Comparison of ENCODE assay signal across 12 cellular contexts in genomic region chrX:5681159-5681558, GRCh38.
A peak's percentile ranks its signal among the peaks of the same experiment; 100 is the strongest.
DNase-seq lines count a peak whose midpoint lies in the region; ATAC-seq, FAIRE-seq and TF ChIP-seq lines count a peak whose summit lies in the region.
"Had no signal": no experiment of that assay in that cellular context is flagged by ENCODE, and none has a peak within 500 bp of the region (broad histone marks: within the 10 kb centered on the region; RNA-seq: fewer than 3 reads in every experiment).

No MANE protein-coding gene starts in this region.

- DNase-seq in GM12891 (ENCODE audit: insufficient read length, low spot score) (no peak), SK-MEL-5 (ENCODE audit: low read depth, low spot score) (peak; percentile 41), left kidney (ENCODE audit: low read depth, low spot score) (peak; percentile 21), DMS79 (lab: John Stamatoyannopoulos, UW) (no peak)
- DNase-seq in activated effector memory CD4-positive, alpha-beta T cell treated with Interleukin-2 at 50 U/mL for 16 hours, result no peak
- no peak for DNase-seq in activated T-cell treated with anti-CD3 and anti-CD28 coated beads, Interleukin-2, amount 50 U/mL, for 1 hour
- DNase-seq: activated T-cell treated with anti-CD3 and anti-CD28 coated beads for 4 hours; SIG-M5; stimulated activated naive CD8-positive, alpha-beta T cell treated with anti-CD3 and anti-CD28 coated beads, Interleukin-15, Interleukin-2, amounts not matched to agents 100 U/mL and 50 U/mL, for 24 hours had no signal

- peak; percentile 49 for ATAC-seq in HG02798 (IDR thresholded peaks at IDR 0.05; ENCODE audit: poor library complexity, unreplicated experiment)
- ATAC-seq in HG03097 (IDR thresholded peaks at IDR 0.05; ENCODE audit: low FRiP score, unreplicated experiment), result no peak
- ATAC-seq: sciatic nerve; stimulated activated naive CD8-positive, alpha-beta T cell treated with anti-CD3 and anti-CD28 coated beads, Interleukin-15, Interleukin-2, amounts not matched to agents 100 U/mL and 50 U/mL, for 24 hours had no signal

- peak; percentile 63 for FAIRE-seq in GM12891 (lab: Jason Lieb, UNC)

- in situ Hi-C loops in SK-MEL-5 (cut with HindIII; ENCODE audit: low pct_unique_long_range_greater_than_20kb, low sequenced_read_pairs), result no loop called here

- TF ChIP-seq POLR2A in GM12891 (IDR thresholded peaks at IDR 0.05; ENCODE audit: low read depth, low read length), result no peak

TF ChIP-seq in GM12891, 5 proteins besides CTCF, POLR2A, EP300 and RAD21:
- TF ChIP-seq TAF1 (IDR thresholded peaks at IDR 0.05; ENCODE audit: low read depth, low read length) (no peak), POU2F2 (IDR thresholded peaks at IDR 0.05; ENCODE audit: low read depth, low read length) (no peak), PAX5 (IDR thresholded peaks at IDR 0.05; ENCODE audit: insufficient read depth, low read length, severe bottlenecking) (no peak), SPI1 (IDR thresholded peaks at IDR 0.05; ENCODE audit: low read depth, low read length) (no peak), POLR2AphosphoS5 (IDR thresholded peaks at IDR 0.05; ENCODE audit: low read depth, low read length) (no peak)

Comparison
In these comparisons a context has a peak if more than half of its experiments do, and no peak if none do; other contexts are left out.
1. DNase-seq: peak in SK-MEL-5 (single experiment) and left kidney (single experiment); none in GM12891 (single experiment), activated effector memory CD4-positive, alpha-beta T cell treated with Interleukin-2 at 50 U/mL for 16 hours (single experiment), activated T-cell treated with anti-CD3 and anti-CD28 coated beads, Interleukin-2, amount 50 U/mL, for 1 hour (single experiment) and DMS79 (single experiment).